Comparison of ENCODE assay signal across 22 cellular contexts in genomic region chr5:89270901-89271300, GRCh38.
A peak's percentile ranks its signal among the peaks of the same experiment; 100 is the strongest.
DNase-seq lines count a peak whose midpoint lies in the region; ATAC-seq and TF ChIP-seq lines count a peak whose summit lies in the region.
"Had no signal": no experiment of that assay in that cellular context is flagged by ENCODE, and none has a peak within 500 bp of the region (broad histone marks: within the 10 kb centered on the region; RNA-seq: fewer than 3 reads in every experiment).

No MANE protein-coding gene starts in this region.

- no peak for ATAC-seq in stimulated activated naive CD8-positive, alpha-beta T cell treated with anti-CD3 and anti-CD28 coated beads, Interleukin-15, amount 100 ng/mL, for 72 hours
- ATAC-seq in HG03135 (IDR thresholded peaks at IDR 0.05; ENCODE audit: unreplicated experiment): peak; percentile 7
- ATAC-seq in activated B cell treated with CpG ODN at 0.5 μM for 24 hours (ENCODE audit: low read depth): peak; percentile 13
- ATAC-seq in stimulated activated naive B cell treated with anti-CD40 and anti-IgM and Interleukin-4, amounts not matched to agents 10 μg/mL and 1 μg/mL and 100 μg/mL, for 72 hours (replicated peaks): peak; percentile 24 to 30
- ATAC-seq in GM19324 (IDR thresholded peaks at IDR 0.05; ENCODE audit: low FRiP score, unreplicated experiment): no peak
- ATAC-seq: activated T-cell treated with anti-CD3 and anti-CD28 coated beads, Interleukin-2, amount 50 U/mL, for 4 hours; HCT116; HepG2 had no signal

- no peaks in the 10 kb centered on the region for H3K9me3 Mint-ChIP-seq in stimulated activated naive CD8-positive, alpha-beta T cell treated with anti-CD3 and anti-CD28 coated beads, Interleukin-15, Interleukin-2, amounts not matched to agents 100 ng/mL and 50 ng/mL, for 24 hours
- no peaks in the 10 kb centered on the region for H3K9me3 Mint-ChIP-seq in stimulated activated naive CD8-positive, alpha-beta T cell treated with anti-CD3 and anti-CD28 coated beads, Interleukin-15, amount 100 ng/mL, for 72 hours
- H3K9me3 Mint-ChIP-seq in activated B cell treated with CpG ODN at 0.5 μM for 24 hours: no peaks in the 10 kb centered on the region
- H3K9me3 Mint-ChIP-seq in stimulated activated naive B cell treated with anti-CD40 and anti-IgM and Interleukin-4, amounts not matched to agents 10 μg/mL and 1 μg/mL and 100 μg/mL, for 72 hours: peaks cover 3 to 4% of the 10 kb centered on the region in 2 donors
- H3K9me3 Mint-ChIP-seq: activated CD4-positive, alpha-beta memory T cell treated with anti-CD3 and anti-CD28 coated beads, Interleukin-2, amount 10 ng/mL, durations not matched to agents 7 days and 5 days; activated naive CD4-positive, alpha-beta T cell treated with anti-CD3 and anti-CD28 coated beads, Interleukin-2, amount 50 U/mL, for 24 hours; activated T-cell treated with anti-CD3 and anti-CD28 coated beads, Interleukin-2, amount 50 U/mL, for 4 hours had no signal

- POLR2A ChIA-PET in activated B cell treated with CpG ODN at 0.5 μM for 24 hours (lab: Charles Lee): interaction anchor here (0.8 to 4.3 kb wide), 17 partner anchors 11 to 540 kb away, joined by 3 to 38 read pairs (median 6); partner anchors contain the start of gene MEF2C

- no peaks in the 10 kb centered on the region for H3K27me3 Mint-ChIP-seq in stimulated activated naive CD8-positive, alpha-beta T cell treated with anti-CD3 and anti-CD28 coated beads, Interleukin-15, Interleukin-2, amounts not matched to agents 100 ng/mL and 50 ng/mL, for 24 hours
- H3K27me3 Mint-ChIP-seq in stimulated activated naive CD8-positive, alpha-beta T cell treated with anti-CD3 and anti-CD28 coated beads, Interleukin-15, amount 100 ng/mL, for 72 hours: no peaks in the 10 kb centered on the region
- H3K27me3 Mint-ChIP-seq in activated B cell treated with CpG ODN at 0.5 μM for 24 hours: no peaks in the 10 kb centered on the region
- no peaks in the 10 kb centered on the region for H3K27me3 Mint-ChIP-seq in stimulated activated naive B cell treated with anti-CD40 and anti-IgM and Interleukin-4, amounts not matched to agents 10 μg/mL and 1 μg/mL and 100 μg/mL, for 72 hours
- H3K27me3 Mint-ChIP-seq: activated CD4-positive, alpha-beta memory T cell treated with anti-CD3 and anti-CD28 coated beads, Interleukin-2, amount 10 ng/mL, durations not matched to agents 7 days and 5 days; T-helper 17 cell had no signal

- H3K4me3 Mint-ChIP-seq in stimulated activated naive CD8-positive, alpha-beta T cell treated with anti-CD3 and anti-CD28 coated beads, Interleukin-15, Interleukin-2, amounts not matched to agents 100 ng/mL and 50 ng/mL, for 24 hours: no peak overlapping the region
- no peak overlapping the region for H3K4me3 Mint-ChIP-seq in stimulated activated naive CD8-positive, alpha-beta T cell treated with anti-CD3 and anti-CD28 coated beads, Interleukin-15, amount 100 ng/mL, for 72 hours
- peak overlapping the region; percentile 64 for H3K4me3 Mint-ChIP-seq in activated B cell treated with CpG ODN at 0.5 μM for 24 hours
- peak overlapping the region; percentile 69 to 71 for H3K4me3 Mint-ChIP-seq in stimulated activated naive B cell treated with anti-CD40 and anti-IgM and Interleukin-4, amounts not matched to agents 10 μg/mL and 1 μg/mL and 100 μg/mL, for 72 hours
- H3K4me3 Mint-ChIP-seq: activated CD4-positive, alpha-beta memory T cell treated with anti-CD3 and anti-CD28 coated beads, Interleukin-2, amount 10 ng/mL, durations not matched to agents 7 days and 5 days; activated naive CD4-positive, alpha-beta T cell treated with anti-CD3 and anti-CD28 coated beads, Interleukin-2, amount 50 U/mL, for 24 hours; activated T-cell treated with anti-CD3 and anti-CD28 coated beads, Interleukin-2, amount 50 U/mL, for 4 hours; T-helper 17 cell had no signal

- intact Hi-C loops in activated B cell treated with CpG ODN at 0.5 μM for 24 hours (cut with micrococcal nuclease): loop anchor here (1.0 to 5.0 kb wide), 6 partner anchors 43 to 539 kb away; no protein-coding TSS in a partner anchor

- CTCF ChIA-PET in activated B cell treated with CpG ODN at 0.5 μM for 24 hours (lab: Charles Lee): interaction anchor here (1.0 to 1.7 kb wide), 3 partner anchors 23 to 542 kb away, joined by 3 to 4 read pairs (median 4); no protein-coding TSS in a partner anchor

- DNase-seq in stimulated activated naive CD8-positive, alpha-beta T cell treated with anti-CD3 and anti-CD28 coated beads, Interleukin-15, amount 100 ng/mL, for 72 hours: no peak
- no peak for DNase-seq in activated B cell treated with CpG ODN at 0.5 μM for 24 hours
- DNase-seq in stimulated activated naive B cell treated with anti-CD40 and anti-IgM and Interleukin-4, amounts not matched to agents 10 μg/mL and 1 μg/mL and 100 μg/mL, for 72 hours: no peak
- DNase-seq in NCI-H1048 (lab: John Stamatoyannopoulos, UW): no peak
- DNase-seq in NCI-H187 (lab: John Stamatoyannopoulos, UW): no peak
- DNase-seq: activated CD4-positive, alpha-beta memory T cell treated with anti-CD3 and anti-CD28 coated beads, Interleukin-2, amount 10 ng/mL, durations not matched to agents 7 days and 5 days; activated T-cell treated with anti-CD3 and anti-CD28 coated beads, Interleukin-2, amount 50 U/mL, for 4 hours; BE2C; hypothalamus; mesendoderm; MG63; NCI-H1694 treated with DMSO at 0.1 percent for 48 hours; Right ventricle myocardium superior; stimulated activated CD4-positive, alpha-beta T cell treated with anti-CD3 and anti-CD28 coated beads, Interleukin-12 subunit alpha, Interleukin-12 subunit beta, amount 100 ng/mL, for 4 hours; T-helper 17 cell; tibial artery had no signal

- peaks cover 35% of the 10 kb centered on the region for H3K4me1 Mint-ChIP-seq in stimulated activated naive CD8-positive, alpha-beta T cell treated with anti-CD3 and anti-CD28 coated beads, Interleukin-15, Interleukin-2, amounts not matched to agents 100 ng/mL and 50 ng/mL, for 24 hours (ENCODE audit: low read depth)
- no peaks in the 10 kb centered on the region for H3K4me1 Mint-ChIP-seq in stimulated activated naive CD8-positive, alpha-beta T cell treated with anti-CD3 and anti-CD28 coated beads, Interleukin-15, amount 100 ng/mL, for 72 hours
- peaks cover 97% of the 10 kb centered on the region for H3K4me1 Mint-ChIP-seq in activated B cell treated with CpG ODN at 0.5 μM for 24 hours
- H3K4me1 Mint-ChIP-seq in stimulated activated naive B cell treated with anti-CD40 and anti-IgM and Interleukin-4, amounts not matched to agents 10 μg/mL and 1 μg/mL and 100 μg/mL, for 72 hours: peaks cover 49 to 92% of the 10 kb centered on the region in 2 donors
- H3K4me1 Mint-ChIP-seq: activated CD4-positive, alpha-beta memory T cell treated with anti-CD3 and anti-CD28 coated beads, Interleukin-2, amount 10 ng/mL, durations not matched to agents 7 days and 5 days; activated naive CD4-positive, alpha-beta T cell treated with anti-CD3 and anti-CD28 coated beads, Interleukin-2, amount 50 U/mL, for 24 hours; T-helper 17 cell had no signal

- H3K36me3 Mint-ChIP-seq in stimulated activated naive CD8-positive, alpha-beta T cell treated with anti-CD3 and anti-CD28 coated beads, Interleukin-15, Interleukin-2, amounts not matched to agents 100 ng/mL and 50 ng/mL, for 24 hours (ENCODE audit: low read depth): no peaks in the 10 kb centered on the region
- H3K36me3 Mint-ChIP-seq in activated B cell treated with CpG ODN at 0.5 μM for 24 hours (ENCODE audit: low read depth): peaks cover 1% of the 10 kb centered on the region
- H3K36me3 Mint-ChIP-seq in stimulated activated naive B cell treated with anti-CD40 and anti-IgM and Interleukin-4, amounts not matched to agents 10 μg/mL and 1 μg/mL and 100 μg/mL, for 72 hours: peaks cover 11 to 19% of the 10 kb centered on the region in 2 donors
- H3K36me3 Mint-ChIP-seq: activated naive CD4-positive, alpha-beta T cell treated with anti-CD3 and anti-CD28 coated beads, Interleukin-2, amount 50 U/mL, for 24 hours had no signal

- no peak for TF ChIP-seq CTCF in activated B cell treated with CpG ODN at 0.5 μM for 24 hours (IDR thresholded peaks at IDR 0.05)

- peak overlapping the region; percentile 28 for H3K27ac Mint-ChIP-seq in stimulated activated naive CD8-positive, alpha-beta T cell treated with anti-CD3 and anti-CD28 coated beads, Interleukin-15, Interleukin-2, amounts not matched to agents 100 ng/mL and 50 ng/mL, for 24 hours
- H3K27ac Mint-ChIP-seq in stimulated activated naive CD8-positive, alpha-beta T cell treated with anti-CD3 and anti-CD28 coated beads, Interleukin-15, amount 100 ng/mL, for 72 hours: no peak overlapping the region
- H3K27ac Mint-ChIP-seq in activated B cell treated with CpG ODN at 0.5 μM for 24 hours: peak overlapping the region; percentile 92
- peak overlapping the region; percentile 98 for H3K27ac Mint-ChIP-seq in stimulated activated naive B cell treated with anti-CD40 and anti-IgM and Interleukin-4, amounts not matched to agents 10 μg/mL and 1 μg/mL and 100 μg/mL, for 72 hours
- H3K27ac Mint-ChIP-seq: activated CD4-positive, alpha-beta memory T cell treated with anti-CD3 and anti-CD28 coated beads, Interleukin-2, amount 10 ng/mL, durations not matched to agents 7 days and 5 days; activated naive CD4-positive, alpha-beta T cell treated with anti-CD3 and anti-CD28 coated beads, Interleukin-2, amount 50 U/mL, for 24 hours; T-helper 17 cell had no signal

Comparison
In these comparisons a context has a peak if more than half of its experiments do, and no peak if none do; other contexts are left out.
1. H3K27ac Mint-ChIP-seq: peak in stimulated activated naive CD8-positive, alpha-beta T cell treated with anti-CD3 and anti-CD28 coated beads, Interleukin-15, Interleukin-2, amounts not matched to agents 100 ng/mL and 50 ng/mL, for 24 hours (single experiment), activated B cell treated with CpG ODN at 0.5 μM for 24 hours (single experiment) and stimulated activated naive B cell treated with anti-CD40 and anti-IgM and Interleukin-4, amounts not matched to agents 10 μg/mL and 1 μg/mL and 100 μg/mL, for 72 hours (single experiment); none in stimulated activated naive CD8-positive, alpha-beta T cell treated with anti-CD3 and anti-CD28 coated beads, Interleukin-15, amount 100 ng/mL, for 72 hours (0 of 2).
2. H3K4me3 Mint-ChIP-seq: peak in activated B cell treated with CpG ODN at 0.5 μM for 24 hours (single experiment) and stimulated activated naive B cell treated with anti-CD40 and anti-IgM and Interleukin-4, amounts not matched to agents 10 μg/mL and 1 μg/mL and 100 μg/mL, for 72 hours (2 of 2); none in stimulated activated naive CD8-positive, alpha-beta T cell treated with anti-CD3 and anti-CD28 coated beads, Interleukin-15, Interleukin-2, amounts not matched to agents 100 ng/mL and 50 ng/mL, for 24 hours (single experiment) and stimulated activated naive CD8-positive, alpha-beta T cell treated with anti-CD3 and anti-CD28 coated beads, Interleukin-15, amount 100 ng/mL, for 72 hours (0 of 2).
3. ATAC-seq: peak in HG03135 (single experiment), activated B cell treated with CpG ODN at 0.5 μM for 24 hours (single experiment) and stimulated activated naive B cell treated with anti-CD40 and anti-IgM and Interleukin-4, amounts not matched to agents 10 μg/mL and 1 μg/mL and 100 μg/mL, for 72 hours (2 of 2); none in stimulated activated naive CD8-positive, alpha-beta T cell treated with anti-CD3 and anti-CD28 coated beads, Interleukin-15, amount 100 ng/mL, for 72 hours (single experiment) and GM19324 (single experiment).